17 cellular contexts compared by ENCODE assay signal in genomic region chr9:98080780-98081179, GRCh38. TPM values are rescaled to one million over a fixed set of nuclear protein-coding genes. Genes with fewer than 3 reads are reported as not detected.
A peak's percentile ranks its signal among the peaks of the same experiment; 100 is the strongest.
DNase-seq lines count a peak whose midpoint lies in the region; ATAC-seq, FAIRE-seq and TF ChIP-seq lines count a peak whose summit lies in the region.
"Had no signal": no experiment of that assay in that cellular context is flagged by ENCODE, and none has a peak within 500 bp of the region (broad histone marks: within the 10 kb centered on the region; RNA-seq: fewer than 3 reads in every experiment).

No MANE protein-coding gene starts in this region.

- no peak overlapping the region for H3K4me3 ChIP-seq in CD4-positive, CD25-positive, alpha-beta regulatory T cell (ENCODE audit: low read depth, low read length)
- H3K4me3 ChIP-seq in HL-60 (replicated peaks; ENCODE audit: insufficient read depth, low read length) (no peak overlapping the region), K562 (no peak overlapping the region)
- H3K4me3 ChIP-seq: BLaER1, cardiac muscle cell, left lung, SJSA1, thoracic aorta had no signal

- H3K36me3 ChIP-seq in CD4-positive, CD25-positive, alpha-beta regulatory T cell (ENCODE audit: control insufficient read depth, insufficient read depth, low read length) = peaks cover 64% of the 10 kb centered on the region
- H3K36me3 ChIP-seq in K562 (ENCODE audit: control insufficient read depth, insufficient read depth, low read length) = peaks cover 92% of the 10 kb centered on the region

- WGBS in K562 (ENCODE audit: insufficient coverage, low coverage, missing lambda C conversion rate) = 93% methylated on average over 12 of the region's 12 CpGs

- BruUV-seq in K562 (replicated peaks; lab: Mats Ljungman, UMichigan) = no TSS peak

- no peaks in the 10 kb centered on the region for H3K27me3 Mint-ChIP-seq in CD4-positive, CD25-positive, alpha-beta regulatory T cell
- no peaks in the 10 kb centered on the region for H3K27me3 Mint-ChIP-seq in naive thymus-derived CD8-positive, alpha-beta T cell

- peaks cover 18 to 87% (median 64%) of the 10 kb centered on the region in 4 donors for H3K4me1 Mint-ChIP-seq in CD4-positive, CD25-positive, alpha-beta regulatory T cell
- peaks cover 14 to 69% (median 43%) of the 10 kb centered on the region in 4 donors for H3K4me1 Mint-ChIP-seq in naive thymus-derived CD8-positive, alpha-beta T cell
- H3K4me1 Mint-ChIP-seq: nephron had no signal

- no peak for TF ChIP-seq CTCF in HL-60 (IDR thresholded peaks at IDR 0.05; ENCODE audit: insufficient read depth, low read length)
- TF ChIP-seq CTCF in K562 (IDR thresholded peaks at IDR 0.05 in 2 of 3, conservative IDR thresholded peaks at IDR 0.05 in 1 of 3; ENCODE audit: insufficient read depth in 2 of 3, low read depth in 1 of 3, low read length in 3 of 3) = no peak

- peak overlapping the region; percentile 68 to 99 (median 90) for H3K27ac Mint-ChIP-seq in CD4-positive, CD25-positive, alpha-beta regulatory T cell
- peak overlapping the region in 9 of 10 donors; percentile 28 to 93 (median 83) for H3K27ac Mint-ChIP-seq in naive thymus-derived CD8-positive, alpha-beta T cell
- H3K27ac Mint-ChIP-seq: nephron had no signal

- H3K9me1 ChIP-seq in K562 (ENCODE audit: control insufficient read depth, insufficient read depth, low read length) = no peaks in the 10 kb centered on the region

- H3K4me3 Mint-ChIP-seq in CD4-positive, CD25-positive, alpha-beta regulatory T cell = no peak overlapping the region
- H3K4me3 Mint-ChIP-seq in naive thymus-derived CD8-positive, alpha-beta T cell = peak overlapping the region in 1 of 10 donors; percentile 6
- H3K4me3 Mint-ChIP-seq: nephron had no signal

- H3K36me3 Mint-ChIP-seq in CD4-positive, CD25-positive, alpha-beta regulatory T cell = peaks cover 62% of the 10 kb centered on the region
- H3K36me3 Mint-ChIP-seq in naive thymus-derived CD8-positive, alpha-beta T cell = peaks cover 0 to 72% (median 13%) of the 10 kb centered on the region in 3 donors

- no peaks in the 10 kb centered on the region for H3K27me3 ChIP-seq in CD4-positive, CD25-positive, alpha-beta regulatory T cell (ENCODE audit: control insufficient read depth, insufficient read depth, low read length)
- no peaks in the 10 kb centered on the region for H3K27me3 ChIP-seq in HL-60 (ENCODE audit: insufficient read depth, poor library complexity, severe bottlenecking)
- no peaks in the 10 kb centered on the region for H3K27me3 ChIP-seq in K562 (ENCODE audit: control insufficient read depth in 2 of 2, insufficient read depth in 2 of 2, low read length in 2 of 2)
- H3K27me3 ChIP-seq: BLaER1, cardiac muscle cell, left lung, SJSA1 had no signal

- peaks cover 4% of the 10 kb centered on the region for H3K79me2 ChIP-seq in K562 (ENCODE audit: control insufficient read depth, insufficient read depth, low read length)

- no peak for TF ChIP-seq RAD21 in K562 (CRISPR knock-in tag; conservative IDR thresholded peaks at IDR 0.05 in 1 of 2, IDR thresholded peaks at IDR 0.05 in 1 of 2)

- POLR2A ChIA-PET in K562 (lab: Yijun Ruan, JAX) = interaction anchor here (0.6 to 1.3 kb wide), 4 partner anchors 9 to 158 kb away, joined by 3 to 6 read pairs (median 4); no protein-coding TSS in a partner anchor
- POLR2A ChIA-PET in naive thymus-derived CD8-positive, alpha-beta T cell (lab: Charles Lee) = interaction anchor here (0.8 to 1.1 kb wide), 4 partner anchors 12 to 176 kb away, joined by 3 read pairs; no protein-coding TSS in a partner anchor

- peak overlapping the region; percentile 34 for H3K27ac ChIP-seq in CD4-positive, CD25-positive, alpha-beta regulatory T cell (ENCODE audit: insufficient read depth, low read length, poor library complexity, severe bottlenecking)
- H3K27ac ChIP-seq in HL-60 (replicated peaks) (peak overlapping the region; percentile 29; the same call in 1 of the 2 replicates), K562 (ENCODE audit: extremely low read depth, low read depth, low read length) (no peak overlapping the region)
- H3K27ac ChIP-seq: BLaER1, cardiac muscle cell, SJSA1 had no signal

- FAIRE-seq in K562 (lab: Jason Lieb, UNC) = no peak

- no peak overlapping the region for H3K4me2 ChIP-seq in K562 (ENCODE audit: insufficient read depth, low read length)
- H3K4me2 ChIP-seq: BLaER1 had no signal

- H3K4me1 ChIP-seq in CD4-positive, CD25-positive, alpha-beta regulatory T cell (ENCODE audit: control insufficient read depth, insufficient read depth, low read length, poor library complexity, severe bottlenecking) = peaks cover 49% of the 10 kb centered on the region
- H3K4me1 ChIP-seq in K562 (replicated peaks in 1 of 2; ENCODE audit: control insufficient read depth in 2 of 2, insufficient read depth in 2 of 2, low read length in 2 of 2) = peaks cover 3 to 6% of the 10 kb centered on the region in 2 experiments; a peak in 4 of 5 replicates
- H3K4me1 ChIP-seq: SJSA1 had no signal

- H2AFZ ChIP-seq in K562 (ENCODE audit: low read depth, low read length) = no peak overlapping the region

- intact Hi-C loops in K562 (cut with micrococcal nuclease) = no loop called here

- no peak for ATAC-seq in CD4-positive, CD25-positive, alpha-beta regulatory T cell (ENCODE audit: low read depth in 2 of 2)
- ATAC-seq in K562 (no peak), GM18511 (IDR thresholded peaks at IDR 0.05; ENCODE audit: unreplicated experiment) (no peak)
- no peak for ATAC-seq in naive thymus-derived CD8-positive, alpha-beta T cell

- no peak overlapping the region for H3K9ac ChIP-seq in K562 (ENCODE audit: insufficient read depth in 1 of 2, low read depth in 2 of 2, low read length in 2 of 2)
- H3K9ac ChIP-seq: BLaER1 had no signal

- no peaks in the 10 kb centered on the region for H3K9me3 ChIP-seq in CD4-positive, CD25-positive, alpha-beta regulatory T cell (ENCODE audit: control insufficient read depth in 2 of 2, low read length in 2 of 2)
- H3K9me3 ChIP-seq in K562 (replicated peaks; ENCODE audit: control insufficient read depth, insufficient read depth, low read depth, low read length) = no peaks in the 10 kb centered on the region
- H3K9me3 ChIP-seq: BLaER1, left lung, SJSA1, thoracic aorta had no signal

- no peak for TF ChIP-seq EP300 in K562 (IDR thresholded peaks at IDR 0.05; ENCODE audit: low read length)

- H4K20me1 ChIP-seq in K562 (replicated peaks; ENCODE audit: control insufficient read depth, insufficient read depth, low read length) = no peaks in the 10 kb centered on the region
- H4K20me1 ChIP-seq: BLaER1 had no signal

- no peak for TF ChIP-seq POLR2A in K562 (conservative IDR thresholded peaks at IDR 0.05)

- in situ Hi-C loops in K562 (cut with MboI) = no loop called here

- no peaks in the 10 kb centered on the region for H3K9me3 Mint-ChIP-seq in CD4-positive, CD25-positive, alpha-beta regulatory T cell
- H3K9me3 Mint-ChIP-seq in naive thymus-derived CD8-positive, alpha-beta T cell = no peaks in the 10 kb centered on the region
- H3K9me3 Mint-ChIP-seq: nephron had no signal

- DNase-seq in CD4-positive, CD25-positive, alpha-beta regulatory T cell = no peak
- DNase-seq in HL-60 (ENCODE audit: low read depth in 1 of 2, low spot score in 1 of 2) = no peak
- no peak for DNase-seq in K562 (ENCODE audit: extremely low read depth in 1 of 4, low spot score in 3 of 4)
- DNase-seq in naive thymus-derived CD8-positive, alpha-beta T cell = no peak
- DNase-seq in GM19238 (ENCODE audit: insufficient read length, low spot score) = no peak
- DNase-seq in NCI-H146 (lab: John Stamatoyannopoulos, UW) = no peak
- no peak for DNase-seq in NCI-H1417 (lab: John Stamatoyannopoulos, UW)
- DNase-seq: effector CD8-positive, alpha-beta T cell; NCI-H1417 treated with DMSO at 0.1 percent for 48 hours; NCI-H345 had no signal

- CTCF ChIA-PET in K562 (lab: Yijun Ruan, JAX; ENCODE audit: low intra/inter-chr PET ratio) = no interaction called here

RNA-seq across cellular contexts. Expression of gene NANS, which starts 24.2 kb away (rescaled TPM):
- total RNA-seq in CD4-positive, CD25-positive, alpha-beta regulatory T cell = 51.4 TPM
- 10 to 100 TPM; 34.4 to 44.7 (median 36.4) TPM for polyA plus RNA-seq in CD4-positive, CD25-positive, alpha-beta regulatory T cell
- 95.6 and 146 TPM in 2 replicates for total RNA-seq in K562 (2011; cell fraction: chromatin; rRNA removed; ENCODE audit: low replicate concordance)
- total RNA-seq in K562 (2011; cell fraction: nucleolus; rRNA removed) = 97.0 and 106 TPM in 2 replicates
- total RNA-seq in K562 (2011; cell fraction: nucleoplasm; rRNA removed) = 94.6 and 118 TPM in 2 replicates
- total RNA-seq in K562 (2014; rRNA removed) (181 and 197 TPM in 2 replicates), K562 (2014; rRNA removed; fragmentation: Illumina TruSeq; extraction: Trizol) (124 and 133 TPM in 2 replicates), K562 (2015; rRNA removed; fragmentation: Illumina TruSeq; extraction: Trizol) (151 and 156 TPM in 2 replicates), K562 (2021) (127 and 133 TPM in 2 replicates)
- polyA plus RNA-seq in K562 (2011; rRNA removed) (124 and 143 TPM in 2 replicates), K562 (2014; fragmentation: Illumina TruSeq; extraction: Trizol) (137 TPM in 2 replicates), K562 (2014; fragmentation: Nextera tagmentation; extraction: Ambion mirVana) (10 to 100 TPM; 37.1 to 64.3 TPM), K562 (2014; rRNA removed) (127 and 141 TPM in 2 replicates)
- polyA plus RNA-seq in K562 (2011; cell fraction: cytosol; rRNA removed) = 138 and 150 TPM in 2 replicates
- polyA plus RNA-seq in K562 (2011; cell fraction: nucleus; rRNA removed) = 49.2 and 61.9 TPM in 2 replicates
- 189 and 211 TPM in 2 replicates for polyA plus RNA-seq in K562 (2012)
- 139 and 167 TPM in 2 replicates for polyA minus RNA-seq in K562 (2011; rRNA and poly(A)+ RNA removed)
- polyA minus RNA-seq in K562 (2011; cell fraction: cytosol; rRNA and poly(A)+ RNA removed) = 63.5 and 72.7 TPM in 2 replicates
- polyA minus RNA-seq in K562 (2011; cell fraction: nucleus; rRNA and poly(A)+ RNA removed) = 26.9 and 42.3 TPM in 2 replicates
- 10 to 100 TPM; 15.0 to 15.7 TPM for total RNA-seq in naive thymus-derived CD8-positive, alpha-beta T cell
- polyA plus RNA-seq in naive thymus-derived CD8-positive, alpha-beta T cell = 10 to 100 TPM; 28.9 to 32.4 (median 30.9) TPM

RNA-seq across cellular contexts. Expression of gene TRIM14, which starts 38.2 kb away (rescaled TPM):
- total RNA-seq in CD4-positive, CD25-positive, alpha-beta regulatory T cell = 120 TPM
- polyA plus RNA-seq in CD4-positive, CD25-positive, alpha-beta regulatory T cell = 10 to 100 TPM; 65.2 to 94.0 (median 73.7) TPM
- 24.8 and 33.6 TPM in 2 replicates for total RNA-seq in K562 (2011; cell fraction: chromatin; rRNA removed; ENCODE audit: low replicate concordance)
- total RNA-seq in K562 (2011; cell fraction: nucleolus; rRNA removed) = 15.1 and 15.7 TPM in 2 replicates
- total RNA-seq in K562 (2011; cell fraction: nucleoplasm; rRNA removed) = 20.1 and 31.3 TPM in 2 replicates
- total RNA-seq in K562 (2014; rRNA removed) (17.9 and 24.7 TPM in 2 replicates), K562 (2014; rRNA removed; fragmentation: Illumina TruSeq; extraction: Trizol) (17.0 and 17.5 TPM in 2 replicates), K562 (2015; rRNA removed; fragmentation: Illumina TruSeq; extraction: Trizol) (12.2 and 13.3 TPM in 2 replicates), K562 (2021) (41.0 and 48.5 TPM in 2 replicates)
- polyA plus RNA-seq in K562 (2011; rRNA removed) (19.1 and 24.8 TPM in 2 replicates), K562 (2014; fragmentation: Illumina TruSeq; extraction: Trizol) (34.1 and 40.0 TPM in 2 replicates), K562 (2014; fragmentation: Nextera tagmentation; extraction: Ambion mirVana) (1 to 10 TPM; 7.6 to 8.3 TPM), K562 (2014; rRNA removed) (30.1 and 32.7 TPM in 2 replicates)
- polyA plus RNA-seq in K562 (2011; cell fraction: cytosol; rRNA removed) = 17.9 and 36.4 TPM in 2 replicates
- 22.9 and 38.7 TPM in 2 replicates for polyA plus RNA-seq in K562 (2011; cell fraction: nucleus; rRNA removed)
- polyA plus RNA-seq in K562 (2012) = 21.4 and 21.8 TPM in 2 replicates
- polyA minus RNA-seq in K562 (2011; rRNA and poly(A)+ RNA removed) = 12.4 and 15.6 TPM in 2 replicates
- 13.0 and 14.8 TPM in 2 replicates for polyA minus RNA-seq in K562 (2011; cell fraction: cytosol; rRNA and poly(A)+ RNA removed)
- polyA minus RNA-seq in K562 (2011; cell fraction: nucleus; rRNA and poly(A)+ RNA removed) = 5.8 and 7.0 TPM in 2 replicates
- total RNA-seq in naive thymus-derived CD8-positive, alpha-beta T cell = 10 to 100 TPM; 76.9 to 78.1 TPM
- 10 to 100 TPM; 48.7 to 84.0 (median 68.4) TPM for polyA plus RNA-seq in naive thymus-derived CD8-positive, alpha-beta T cell
